8 cellular contexts compared by ENCODE assay signal in the genomic region with DNA sequence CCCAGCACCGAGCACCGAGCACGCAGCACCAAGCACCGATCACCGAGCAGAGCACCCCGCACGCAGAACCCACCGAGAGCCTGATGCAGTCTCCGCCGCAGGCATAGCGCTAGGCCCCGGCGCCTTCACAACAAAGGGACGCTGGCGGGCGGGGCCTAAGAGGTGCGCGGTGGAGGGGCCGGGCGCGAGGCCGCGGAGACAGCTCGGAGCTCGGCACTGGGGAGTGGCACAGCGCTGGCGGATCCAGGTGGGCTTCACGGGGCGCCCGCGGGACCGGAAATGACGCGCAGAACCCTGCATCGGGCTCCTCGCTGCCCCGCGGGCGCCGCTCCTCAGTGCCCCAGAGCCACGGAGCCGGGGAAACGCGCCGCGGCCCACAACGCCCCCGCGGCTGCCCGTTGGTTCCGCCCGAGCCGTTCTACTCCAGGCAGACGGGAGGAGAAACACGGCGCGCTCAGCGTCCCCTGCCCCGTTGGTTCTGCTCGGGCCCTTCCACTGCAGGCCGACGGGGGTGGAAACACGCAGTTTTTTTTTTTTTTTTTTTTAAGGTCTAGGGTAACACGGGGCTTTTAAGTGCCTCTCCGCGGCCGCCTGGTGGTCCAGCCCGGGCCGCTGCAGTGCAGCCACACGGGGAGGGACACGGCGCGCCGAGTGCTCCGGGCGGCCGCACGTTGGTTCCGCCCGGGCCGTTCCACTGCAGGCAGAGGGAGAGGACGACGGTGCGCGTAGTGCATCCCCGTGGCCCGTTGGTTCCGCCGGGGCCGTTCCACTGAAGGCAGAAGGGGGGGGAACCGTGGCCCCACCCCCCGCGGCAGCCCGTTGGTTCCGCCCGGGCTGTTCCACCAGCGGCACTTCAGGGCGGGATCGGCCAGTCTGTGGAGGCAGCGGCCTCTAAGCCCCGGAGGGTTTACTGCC. TPM values are rescaled to one million over a fixed set of nuclear protein-coding genes. Genes with fewer than 3 reads are reported as not detected.
A peak's percentile ranks its signal among the peaks of the same experiment; 100 is the strongest.
DNase-seq lines count a peak whose midpoint lies in the region; ATAC-seq, FAIRE-seq and TF ChIP-seq lines count a peak whose summit lies in the region.
"Not testable (repeated sequence)": the region's sequence is repeated elsewhere in the genome, so short reads cannot be mapped to it uniquely, and the experiment has no call there.

No MANE protein-coding gene starts in this region.

- peak; percentile 61 for TF ChIP-seq RAD21 in HepG2 (CRISPR knock-in tag; IDR thresholded peaks at IDR 0.05)

- H3K9ac ChIP-seq in HepG2 (ENCODE audit: insufficient read depth, low read depth, low read length): peak overlapping the region; percentile 77

- H3K4me1 ChIP-seq in HepG2 (ENCODE audit: insufficient read depth, low read length): peaks cover 14% of the 10 kb centered on the region

- ATAC-seq in GM19351 (IDR thresholded peaks at IDR 0.05; ENCODE audit: unreplicated experiment) (peak; percentile 71), HG03354 (IDR thresholded peaks at IDR 0.05; ENCODE audit: poor library complexity, severe bottlenecking, unreplicated experiment) (peak; percentile 72), HepG2 (peak; percentile 75)

- not testable (repeated sequence) for TF ChIP-seq POLR2A in HepG2 (IDR thresholded peaks at IDR 0.05; ENCODE audit: insufficient read depth in 1 of 2, low read depth in 2 of 2, low read length in 2 of 2)

- intact Hi-C loops in HepG2 (cut with micrococcal nuclease; ENCODE audit: unreplicated experiment): not testable (repeated sequence)

- FAIRE-seq in HepG2 (lab: Jason Lieb, UNC): not testable (repeated sequence)

- H3K27ac ChIP-seq in HepG2 (ENCODE audit: extremely low read length, insufficient read depth, low read length): peak overlapping the region; percentile 92

- not testable (repeated sequence) for H3K27me3 ChIP-seq in HepG2 (ENCODE audit: control insufficient read depth in 1 of 2, insufficient read depth in 2 of 2, low read length in 2 of 2)

- TF ChIP-seq CTCF in AG09309 (IDR thresholded peaks at IDR 0.05; ENCODE audit: control insufficient read depth, insufficient read depth, low read depth, low read length, missing control alignments): not testable (repeated sequence)
- peak; percentile 45 for TF ChIP-seq CTCF in HepG2 (CRISPR knock-in tag; IDR thresholded peaks at IDR 0.05)

- BruUV-seq in HepG2 (replicated peaks; lab: Mats Ljungman, UMichigan): TSS peak; percentile 93

- in situ Hi-C loops in HepG2 (cut with HindIII; ENCODE audit: extremely low pct_ligation_motif_present, low pct_unique_long_range_greater_than_20kb): not testable (repeated sequence)

- H2AFZ ChIP-seq in HepG2 (ENCODE audit: low read length): not testable (repeated sequence)

- H3K79me2 ChIP-seq in HepG2 (ENCODE audit: insufficient read depth, low read length): not testable (repeated sequence)

- not testable (repeated sequence) for TF ChIP-seq EP300 in HepG2 (IDR thresholded peaks at IDR 0.05; ENCODE audit: low read depth in 2 of 2, low read length in 2 of 2); HepG2 (CRISPR knock-in tag; IDR thresholded peaks at IDR 0.05; ENCODE audit: borderline replicate concordance)

- not testable (repeated sequence) for H3K36me3 ChIP-seq in HepG2 (replicated peaks in 1 of 2; ENCODE audit: control insufficient read depth in 1 of 2, insufficient read depth in 2 of 2, low read length in 2 of 2)

- not testable (repeated sequence) for H3K9me3 ChIP-seq in HepG2 (ENCODE audit: low read length)

- CTCF ChIA-PET in HepG2 (lab: Yijun Ruan, JAX; ENCODE audit: low intra/inter-chr PET ratio, low total read pairs): not testable (repeated sequence)

- not testable (repeated sequence) for H4K20me1 ChIP-seq in HepG2 (ENCODE audit: insufficient read depth, low read length)

- 1% methylated on average over 24 of the region's 101 CpGs for WGBS in HepG2 (ENCODE audit: low lambda C conversion rate)

- POLR2A ChIA-PET in HepG2 (lab: Yijun Ruan, JAX): interaction anchor here (0.7 kb wide), 3 partner anchors 23 to 67 kb away, joined by 3 to 6 read pairs (median 3); no protein-coding TSS in a partner anchor

- H3K4me2 ChIP-seq in HepG2 (ENCODE audit: low read depth, low read length): peak overlapping the region; percentile 42; the same call in 1 of the 2 replicates

- not testable (repeated sequence) for DNase-seq in AG09309 (ENCODE audit: low read depth)
- DNase-seq in NCI-H82 treated with DMSO at 0.1 percent for 48 hours (lab: John Stamatoyannopoulos, UW; ENCODE audit: unreplicated experiment) (peak; percentile 22), dermis blood vessel endothelial cell (peak; percentile 45), HepG2 (ENCODE audit: low spot score) (peak; percentile 48)
- DNase-seq in activated CD8-positive, alpha-beta memory T cell treated with anti-CD3 and anti-CD28 coated beads for 1 hour (ENCODE audit: extremely low read depth in 1 of 2, low read depth in 1 of 2): peak; percentile 32 to 85
- peak; percentile 58 to 83 for DNase-seq in stimulated activated CD4-positive, alpha-beta T cell treated with anti-CD3 and anti-CD28 coated beads, Interleukin-1b, Interleukin-23, amount 100 ng/mL, for 4 hours (ENCODE audit: low read depth in 2 of 2)

- H3K4me3 ChIP-seq in AG09309 (ENCODE audit: control insufficient read depth, low read depth, low read length) (peak overlapping the region; percentile 31), HepG2 (replicated peaks in 1 of 3; ENCODE audit: insufficient read depth in 1 of 3, low read depth in 2 of 3, low read length in 3 of 3) (peak overlapping the region; percentile 40 to 67 (median 63); a peak in 5 of 6 replicates)

RNA-seq across cellular contexts. Expression of gene CDK11A, which starts 21.8 kb away (rescaled TPM):
- total RNA-seq in dermis blood vessel endothelial cell (8.5 and 11.7 TPM in 2 replicates), HepG2 (2016; rRNA removed; fragmentation: Illumina TruSeq; extraction: Trizol) (4.7 and 17.9 TPM in 2 replicates)
- 26.1 and 31.2 TPM in 2 replicates for total RNA-seq in HepG2 (2016; cell fraction: cytosol; rRNA removed; fragmentation: Illumina TruSeq; extraction: Trizol; ENCODE audit: low read depth)
- 4.9 and 21.2 TPM in 2 replicates for total RNA-seq in HepG2 (2016; cell fraction: insoluble cytoplasmic fraction; rRNA removed; fragmentation: Illumina TruSeq; extraction: Trizol)
- 6.7 TPM in 2 replicates for total RNA-seq in HepG2 (2016; cell fraction: membrane; rRNA removed; fragmentation: Illumina TruSeq; extraction: Trizol)
- 29.5 and 30.0 TPM in 2 replicates for total RNA-seq in HepG2 (2016; cell fraction: nucleus; rRNA removed; fragmentation: Illumina TruSeq; extraction: Trizol)
- 11.2 and 14.2 TPM in 2 replicates for polyA plus RNA-seq in HepG2 (2011; rRNA removed)
- 2.1 and 5.1 TPM in 2 replicates for polyA plus RNA-seq in HepG2 (2011; cell fraction: cytosol; rRNA removed)
- 158 and 182 TPM in 2 replicates for polyA plus RNA-seq in HepG2 (2011; cell fraction: nucleus; rRNA removed)
- 22.5 and 32.0 TPM in 2 replicates for polyA plus RNA-seq in HepG2 (2012)
- polyA plus RNA-seq in HepG2 (2016; cell fraction: cytosol; fragmentation: Illumina TruSeq; extraction: Trizol; ENCODE audit: low read depth): 3.1 and 4.1 TPM in 2 replicates
- 7.1 and 9.9 TPM in 2 replicates for polyA plus RNA-seq in HepG2 (2016; cell fraction: insoluble cytoplasmic fraction; fragmentation: Illumina TruSeq; extraction: Trizol; ENCODE audit: low read depth)
- 3.9 and 4.2 TPM in 2 replicates for polyA plus RNA-seq in HepG2 (2016; cell fraction: membrane; fragmentation: Illumina TruSeq; extraction: Trizol; ENCODE audit: low read depth)
- polyA plus RNA-seq in HepG2 (2016; cell fraction: nucleus; fragmentation: Illumina TruSeq; extraction: Trizol; ENCODE audit: insufficient read depth, low read depth): 134 and 148 TPM in 2 replicates
- 8.3 and 9.0 TPM in 2 replicates for polyA minus RNA-seq in HepG2 (2011; rRNA and poly(A)+ RNA removed; ENCODE audit: low replicate concordance)
- 64.2 and 65.9 TPM in 2 replicates for polyA minus RNA-seq in HepG2 (2011; cell fraction: cytosol; rRNA and poly(A)+ RNA removed)
- polyA minus RNA-seq in HepG2 (2011; cell fraction: nucleus; rRNA and poly(A)+ RNA removed): 24.2 and 24.7 TPM in 2 replicates

RNA-seq across cellular contexts. Expression of gene NADK, which starts 32.4 kb away (rescaled TPM):
- total RNA-seq in dermis blood vessel endothelial cell (44.6 and 52.1 TPM in 2 replicates), HepG2 (2016; rRNA removed; fragmentation: Illumina TruSeq; extraction: Trizol) (47.6 and 60.1 TPM in 2 replicates)
- total RNA-seq in HepG2 (2016; cell fraction: cytosol; rRNA removed; fragmentation: Illumina TruSeq; extraction: Trizol; ENCODE audit: low read depth): 29.8 and 30.8 TPM in 2 replicates
- 38.7 and 62.4 TPM in 2 replicates for total RNA-seq in HepG2 (2016; cell fraction: insoluble cytoplasmic fraction; rRNA removed; fragmentation: Illumina TruSeq; extraction: Trizol)
- 61.8 and 69.8 TPM in 2 replicates for total RNA-seq in HepG2 (2016; cell fraction: membrane; rRNA removed; fragmentation: Illumina TruSeq; extraction: Trizol)
- 56.0 and 58.2 TPM in 2 replicates for total RNA-seq in HepG2 (2016; cell fraction: nucleus; rRNA removed; fragmentation: Illumina TruSeq; extraction: Trizol)
- polyA plus RNA-seq in HepG2 (2011; rRNA removed): 56.6 and 74.9 TPM in 2 replicates
- polyA plus RNA-seq in HepG2 (2011; cell fraction: cytosol; rRNA removed): 44.7 and 49.3 TPM in 2 replicates
- 195 and 220 TPM in 2 replicates for polyA plus RNA-seq in HepG2 (2011; cell fraction: nucleus; rRNA removed)
- polyA plus RNA-seq in HepG2 (2012): 34.7 and 51.8 TPM in 2 replicates
- 30.4 and 32.6 TPM in 2 replicates for polyA plus RNA-seq in HepG2 (2016; cell fraction: cytosol; fragmentation: Illumina TruSeq; extraction: Trizol; ENCODE audit: low read depth)
- polyA plus RNA-seq in HepG2 (2016; cell fraction: insoluble cytoplasmic fraction; fragmentation: Illumina TruSeq; extraction: Trizol; ENCODE audit: low read depth): 44.6 and 56.1 TPM in 2 replicates
- 62.4 and 63.0 TPM in 2 replicates for polyA plus RNA-seq in HepG2 (2016; cell fraction: membrane; fragmentation: Illumina TruSeq; extraction: Trizol; ENCODE audit: low read depth)
- polyA plus RNA-seq in HepG2 (2016; cell fraction: nucleus; fragmentation: Illumina TruSeq; extraction: Trizol; ENCODE audit: insufficient read depth, low read depth): 149 and 161 TPM in 2 replicates
- polyA minus RNA-seq in HepG2 (2011; rRNA and poly(A)+ RNA removed; ENCODE audit: low replicate concordance): 59.5 and 61.8 TPM in 2 replicates
- polyA minus RNA-seq in HepG2 (2011; cell fraction: cytosol; rRNA and poly(A)+ RNA removed): 27.9 and 28.0 TPM in 2 replicates
- polyA minus RNA-seq in HepG2 (2011; cell fraction: nucleus; rRNA and poly(A)+ RNA removed): 37.6 and 42.4 TPM in 2 replicates

RNA-seq across cellular contexts. Expression of gene SLC35E2B, which starts 53.3 kb away (rescaled TPM):
- 25.2 and 32.8 TPM in 2 replicates for total RNA-seq in dermis blood vessel endothelial cell
- total RNA-seq in HepG2 (2016; rRNA removed; fragmentation: Illumina TruSeq; extraction: Trizol): 10.2 and 14.1 TPM in 2 replicates
- total RNA-seq in HepG2 (2016; cell fraction: cytosol; rRNA removed; fragmentation: Illumina TruSeq; extraction: Trizol; ENCODE audit: low read depth): 6.4 and 6.9 TPM in 2 replicates
- 8.0 and 14.4 TPM in 2 replicates for total RNA-seq in HepG2 (2016; cell fraction: insoluble cytoplasmic fraction; rRNA removed; fragmentation: Illumina TruSeq; extraction: Trizol)
- 9.4 and 10.0 TPM in 2 replicates for total RNA-seq in HepG2 (2016; cell fraction: membrane; rRNA removed; fragmentation: Illumina TruSeq; extraction: Trizol)
- total RNA-seq in HepG2 (2016; cell fraction: nucleus; rRNA removed; fragmentation: Illumina TruSeq; extraction: Trizol): 15.3 and 21.0 TPM in 2 replicates
- polyA plus RNA-seq in HepG2 (2011; rRNA removed): 19.7 and 25.8 TPM in 2 replicates
- 14.2 and 15.2 TPM in 2 replicates for polyA plus RNA-seq in HepG2 (2011; cell fraction: cytosol; rRNA removed)
- polyA plus RNA-seq in HepG2 (2011; cell fraction: nucleus; rRNA removed): 73.9 and 74.2 TPM in 2 replicates
- polyA plus RNA-seq in HepG2 (2012): 16.8 and 19.4 TPM in 2 replicates
- 2.0 TPM in 2 replicates for polyA plus RNA-seq in HepG2 (2016; cell fraction: cytosol; fragmentation: Illumina TruSeq; extraction: Trizol; ENCODE audit: low read depth)
- 10.1 and 12.8 TPM in 2 replicates for polyA plus RNA-seq in HepG2 (2016; cell fraction: insoluble cytoplasmic fraction; fragmentation: Illumina TruSeq; extraction: Trizol; ENCODE audit: low read depth)
- 5.9 and 6.3 TPM in 2 replicates for polyA plus RNA-seq in HepG2 (2016; cell fraction: membrane; fragmentation: Illumina TruSeq; extraction: Trizol; ENCODE audit: low read depth)
- polyA plus RNA-seq in HepG2 (2016; cell fraction: nucleus; fragmentation: Illumina TruSeq; extraction: Trizol; ENCODE audit: insufficient read depth, low read depth): 59.0 and 64.5 TPM in 2 replicates
- polyA minus RNA-seq in HepG2 (2011; rRNA and poly(A)+ RNA removed; ENCODE audit: low replicate concordance): 23.7 and 29.9 TPM in 2 replicates
- 12.5 and 12.9 TPM in 2 replicates for polyA minus RNA-seq in HepG2 (2011; cell fraction: cytosol; rRNA and poly(A)+ RNA removed)
- 19.1 and 24.4 TPM in 2 replicates for polyA minus RNA-seq in HepG2 (2011; cell fraction: nucleus; rRNA and poly(A)+ RNA removed)
